ENCODE assay signal across 1 cellular context in the genomic region with DNA sequence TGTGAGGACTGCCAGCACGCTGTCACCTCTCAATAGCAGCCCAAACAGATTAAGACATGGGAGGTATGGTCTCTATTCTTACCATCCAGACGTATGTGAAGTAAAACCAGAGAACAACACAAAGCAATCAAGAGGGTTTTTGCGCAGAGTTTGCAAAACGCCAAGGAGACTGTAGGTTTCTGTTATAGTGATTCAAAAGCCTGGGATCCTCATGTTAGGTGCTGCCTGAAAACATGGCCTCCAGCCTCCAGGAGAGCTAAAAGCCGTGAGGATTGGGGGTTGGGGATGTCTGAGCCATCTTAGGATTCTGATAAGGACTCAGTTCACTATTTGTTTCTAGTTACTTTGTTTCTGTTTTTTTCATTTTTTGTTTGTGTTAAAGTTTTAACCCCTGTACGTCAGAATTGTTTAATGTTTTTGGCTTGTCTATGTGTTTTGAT.
A peak's percentile ranks its signal among the peaks of the same experiment; 100 is the strongest.
TF ChIP-seq lines count a peak whose summit lies in the region.

No MANE protein-coding gene starts in this region.

TF ChIP-seq in GM12878, 131 proteins besides CTCF, POLR2A, EP300 and RAD21:
- 0 out of 2 replicates have a peak, but pooled peaks have one; percentile 28 for TF ChIP-seq NBN (IDR thresholded peaks at IDR 0.05)
- TF ChIP-seq YY1 (IDR thresholded peaks at IDR 0.05; ENCODE audit: low read depth, low read length), result peak; percentile 80
- 0 out of 2 replicates have a peak, but pooled peaks have one; percentile 34 for TF ChIP-seq RAD51 (IDR thresholded peaks at IDR 0.05)
- TF ChIP-seq, protein P1, sequence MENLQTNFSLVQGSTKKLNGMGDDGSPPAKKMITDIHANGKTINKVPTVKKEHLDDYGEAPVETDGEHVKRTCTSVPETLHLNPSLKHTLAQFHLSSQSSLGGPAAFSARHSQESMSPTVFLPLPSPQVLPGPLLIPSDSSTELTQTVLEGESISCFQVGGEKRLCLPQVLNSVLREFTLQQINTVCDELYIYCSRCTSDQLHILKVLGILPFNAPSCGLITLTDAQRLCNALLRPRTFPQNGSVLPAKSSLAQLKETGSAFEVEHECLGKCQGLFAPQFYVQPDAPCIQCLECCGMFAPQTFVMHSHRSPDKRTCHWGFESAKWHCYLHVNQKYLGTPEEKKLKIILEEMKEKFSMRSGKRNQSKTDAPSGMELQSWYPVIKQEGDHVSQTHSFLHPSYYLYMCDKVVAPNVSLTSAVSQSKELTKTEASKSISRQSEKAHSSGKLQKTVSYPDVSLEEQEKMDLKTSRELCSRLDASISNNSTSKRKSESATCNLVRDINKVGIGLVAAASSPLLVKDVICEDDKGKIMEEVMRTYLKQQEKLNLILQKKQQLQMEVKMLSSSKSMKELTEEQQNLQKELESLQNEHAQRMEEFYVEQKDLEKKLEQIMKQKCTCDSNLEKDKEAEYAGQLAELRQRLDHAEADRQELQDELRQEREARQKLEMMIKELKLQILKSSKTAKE (IDR thresholded peaks at IDR 0.05; ENCODE audit: low read depth, poor library complexity, severe bottlenecking), result peak; percentile 32
- TF ChIP-seq, protein P2, sequence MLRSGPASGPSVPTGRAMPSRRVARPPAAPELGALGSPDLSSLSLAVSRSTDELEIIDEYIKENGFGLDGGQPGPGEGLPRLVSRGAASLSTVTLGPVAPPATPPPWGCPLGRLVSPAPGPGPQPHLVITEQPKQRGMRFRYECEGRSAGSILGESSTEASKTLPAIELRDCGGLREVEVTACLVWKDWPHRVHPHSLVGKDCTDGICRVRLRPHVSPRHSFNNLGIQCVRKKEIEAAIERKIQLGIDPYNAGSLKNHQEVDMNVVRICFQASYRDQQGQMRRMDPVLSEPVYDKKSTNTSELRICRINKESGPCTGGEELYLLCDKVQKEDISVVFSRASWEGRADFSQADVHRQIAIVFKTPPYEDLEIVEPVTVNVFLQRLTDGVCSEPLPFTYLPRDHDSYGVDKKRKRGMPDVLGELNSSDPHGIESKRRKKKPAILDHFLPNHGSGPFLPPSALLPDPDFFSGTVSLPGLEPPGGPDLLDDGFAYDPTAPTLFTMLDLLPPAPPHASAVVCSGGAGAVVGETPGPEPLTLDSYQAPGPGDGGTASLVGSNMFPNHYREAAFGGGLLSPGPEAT (IDR thresholded peaks at IDR 0.05; ENCODE audit: low read depth), result peak; percentile 51
- peak; percentile 20; the same call in 1 of the 2 replicates for TF ChIP-seq IKZF1 (conservative IDR thresholded peaks at IDR 0.05)
- TF ChIP-seq, protein P3, sequence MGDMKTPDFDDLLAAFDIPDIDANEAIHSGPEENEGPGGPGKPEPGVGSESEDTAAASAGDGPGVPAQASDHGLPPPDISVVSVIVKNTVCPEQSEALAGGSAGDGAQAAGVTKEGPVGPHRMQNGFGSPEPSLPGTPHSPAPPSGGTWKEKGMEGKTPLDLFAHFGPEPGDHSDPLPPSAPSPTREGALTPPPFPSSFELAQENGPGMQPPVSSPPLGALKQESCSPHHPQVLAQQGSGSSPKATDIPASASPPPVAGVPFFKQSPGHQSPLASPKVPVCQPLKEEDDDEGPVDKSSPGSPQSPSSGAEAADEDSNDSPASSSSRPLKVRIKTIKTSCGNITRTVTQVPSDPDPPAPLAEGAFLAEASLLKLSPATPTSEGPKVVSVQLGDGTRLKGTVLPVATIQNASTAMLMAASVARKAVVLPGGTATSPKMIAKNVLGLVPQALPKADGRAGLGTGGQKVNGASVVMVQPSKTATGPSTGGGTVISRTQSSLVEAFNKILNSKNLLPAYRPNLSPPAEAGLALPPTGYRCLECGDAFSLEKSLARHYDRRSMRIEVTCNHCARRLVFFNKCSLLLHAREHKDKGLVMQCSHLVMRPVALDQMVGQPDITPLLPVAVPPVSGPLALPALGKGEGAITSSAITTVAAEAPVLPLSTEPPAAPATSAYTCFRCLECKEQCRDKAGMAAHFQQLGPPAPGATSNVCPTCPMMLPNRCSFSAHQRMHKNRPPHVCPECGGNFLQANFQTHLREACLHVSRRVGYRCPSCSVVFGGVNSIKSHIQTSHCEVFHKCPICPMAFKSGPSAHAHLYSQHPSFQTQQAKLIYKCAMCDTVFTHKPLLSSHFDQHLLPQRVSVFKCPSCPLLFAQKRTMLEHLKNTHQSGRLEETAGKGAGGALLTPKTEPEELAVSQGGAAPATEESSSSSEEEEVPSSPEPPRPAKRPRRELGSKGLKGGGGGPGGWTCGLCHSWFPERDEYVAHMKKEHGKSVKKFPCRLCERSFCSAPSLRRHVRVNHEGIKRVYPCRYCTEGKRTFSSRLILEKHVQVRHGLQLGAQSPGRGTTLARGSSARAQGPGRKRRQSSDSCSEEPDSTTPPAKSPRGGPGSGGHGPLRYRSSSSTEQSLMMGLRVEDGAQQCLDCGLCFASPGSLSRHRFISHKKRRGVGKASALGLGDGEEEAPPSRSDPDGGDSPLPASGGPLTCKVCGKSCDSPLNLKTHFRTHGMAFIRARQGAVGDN (IDR thresholded peaks at IDR 0.05), result peak; percentile 83; the same call in 1 of the 2 replicates
- no peak for TF ChIP-seq NR2F1 (conservative IDR thresholded peaks at IDR 0.05)
- 0 out of 2 replicates have a peak, but pooled peaks have one; percentile 8 for TF ChIP-seq GATAD2B (conservative IDR thresholded peaks at IDR 0.05; ENCODE audit: low read depth)
- TF ChIP-seq, protein P4, sequence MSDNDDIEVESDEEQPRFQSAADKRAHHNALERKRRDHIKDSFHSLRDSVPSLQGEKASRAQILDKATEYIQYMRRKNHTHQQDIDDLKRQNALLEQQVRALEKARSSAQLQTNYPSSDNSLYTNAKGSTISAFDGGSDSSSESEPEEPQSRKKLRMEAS (IDR thresholded peaks at IDR 0.05; ENCODE audit: low read depth, low read length), result no peak
- peak; percentile 60 for TF ChIP-seq SMAD1 (IDR thresholded peaks at IDR 0.05; ENCODE audit: low read depth, partially characterized antibody)
- no peak for TF ChIP-seq BCL11A (IDR thresholded peaks at IDR 0.05; ENCODE audit: low read depth, low read length)
- TF ChIP-seq, protein P5, sequence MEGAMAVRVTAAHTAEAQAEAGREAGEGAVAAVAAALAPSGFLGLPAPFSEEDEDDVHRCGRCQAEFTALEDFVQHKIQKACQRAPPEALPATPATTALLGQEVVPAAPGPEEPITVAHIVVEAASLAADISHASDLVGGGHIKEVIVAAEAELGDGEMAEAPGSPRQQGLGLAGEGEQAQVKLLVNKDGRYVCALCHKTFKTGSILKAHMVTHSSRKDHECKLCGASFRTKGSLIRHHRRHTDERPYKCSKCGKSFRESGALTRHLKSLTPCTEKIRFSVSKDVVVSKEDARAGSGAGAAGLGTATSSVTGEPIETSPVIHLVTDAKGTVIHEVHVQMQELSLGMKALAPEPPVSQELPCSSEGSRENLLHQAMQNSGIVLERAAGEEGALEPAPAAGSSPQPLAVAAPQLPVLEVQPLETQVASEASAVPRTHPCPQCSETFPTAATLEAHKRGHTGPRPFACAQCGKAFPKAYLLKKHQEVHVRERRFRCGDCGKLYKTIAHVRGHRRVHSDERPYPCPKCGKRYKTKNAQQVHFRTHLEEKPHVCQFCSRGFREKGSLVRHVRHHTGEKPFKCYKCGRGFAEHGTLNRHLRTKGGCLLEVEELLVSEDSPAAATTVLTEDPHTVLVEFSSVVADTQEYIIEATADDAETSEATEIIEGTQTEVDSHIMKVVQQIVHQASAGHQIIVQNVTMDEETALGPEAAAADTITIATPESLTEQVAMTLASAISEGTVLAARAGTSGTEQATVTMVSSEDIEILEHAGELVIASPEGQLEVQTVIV (IDR thresholded peaks at IDR 0.05; ENCODE audit: borderline replicate concordance, partially characterized antibody), result no peak
- peak; percentile 83; the same call in 1 of the 2 replicates for TF ChIP-seq PAX8 (IDR thresholded peaks at IDR 0.05)
- TF ChIP-seq, protein P6, sequence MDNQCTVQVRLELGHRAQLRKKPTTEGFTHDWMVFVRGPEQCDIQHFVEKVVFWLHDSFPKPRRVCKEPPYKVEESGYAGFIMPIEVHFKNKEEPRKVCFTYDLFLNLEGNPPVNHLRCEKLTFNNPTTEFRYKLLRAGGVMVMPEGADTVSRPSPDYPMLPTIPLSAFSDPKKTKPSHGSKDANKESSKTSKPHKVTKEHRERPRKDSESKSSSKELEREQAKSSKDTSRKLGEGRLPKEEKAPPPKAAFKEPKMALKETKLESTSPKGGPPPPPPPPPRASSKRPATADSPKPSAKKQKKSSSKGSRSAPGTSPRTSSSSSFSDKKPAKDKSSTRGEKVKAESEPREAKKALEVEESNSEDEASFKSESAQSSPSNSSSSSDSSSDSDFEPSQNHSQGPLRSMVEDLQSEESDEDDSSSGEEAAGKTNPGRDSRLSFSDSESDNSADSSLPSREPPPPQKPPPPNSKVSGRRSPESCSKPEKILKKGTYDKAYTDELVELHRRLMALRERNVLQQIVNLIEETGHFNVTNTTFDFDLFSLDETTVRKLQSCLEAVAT (IDR thresholded peaks at IDR 0.05), result peak; percentile 76
- TF ChIP-seq IKZF2 (IDR thresholded peaks at IDR 0.05), result 0 out of 4 replicates have a peak, but pooled peaks of 1 of the 2 experiments have one; percentile 34
